Comparison of ENCODE assay signal across 14 cellular contexts in the genomic region with DNA sequence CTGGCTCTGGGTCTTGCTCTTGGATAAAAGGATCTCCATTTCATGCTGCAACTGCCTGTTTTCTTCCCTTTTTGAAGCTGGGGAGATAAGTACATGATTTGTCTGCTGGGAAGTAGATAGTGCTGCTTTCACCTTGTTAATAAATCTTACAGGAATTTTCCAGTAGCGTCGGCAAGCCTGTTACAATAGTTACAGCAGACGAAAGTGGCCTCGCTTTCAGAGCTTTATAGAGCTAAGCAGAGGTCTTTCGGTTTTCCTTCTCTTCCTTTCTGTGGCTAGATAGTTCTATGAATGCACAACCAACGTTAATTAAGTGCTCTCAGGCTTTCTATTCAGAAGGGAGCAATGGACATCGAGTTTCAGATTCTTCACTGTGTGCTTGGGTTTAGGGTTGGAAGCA.
DNase-seq lines count a peak whose midpoint lies in the region; ATAC-seq and TF ChIP-seq lines count a peak whose summit lies in the region.
"Had no signal": no experiment of that assay in that cellular context is flagged by ENCODE, and none has a peak within 500 bp of the region (broad histone marks: within the 10 kb centered on the region; RNA-seq: fewer than 3 reads in every experiment).

No MANE protein-coding gene starts in this region.

- TF ChIP-seq CTCF in mesothelial cell of epicardium (IDR thresholded peaks at IDR 0.05; ENCODE audit: unreplicated experiment): no peak

- H3K4me3 Mint-ChIP-seq in mesothelial cell of epicardium: peak overlapping the region; percentile 13
- H3K4me3 Mint-ChIP-seq: activated CD4-positive, alpha-beta T cell treated with anti-CD3 and anti-CD28 coated beads for 36 hours; endodermal cell had no signal

- peaks cover 47% of the 10 kb centered on the region for H3K4me1 Mint-ChIP-seq in mesothelial cell of epicardium
- H3K4me1 Mint-ChIP-seq: activated CD4-positive, alpha-beta T cell treated with anti-CD3 and anti-CD28 coated beads for 36 hours had no signal

- DNase-seq in mesothelial cell of epicardium (ENCODE audit: low spot score in 2 of 2, unreplicated experiment in 2 of 2) (no peak), HuH-7 (ENCODE audit: low spot score) (no peak), T1000 (lab: John Stamatoyannopoulos, UW) (no peak), DMS114 treated with DMSO at 0.1 percent for 48 hours (lab: John Stamatoyannopoulos, UW; ENCODE audit: unreplicated experiment) (no peak), DMS79 treated with DMSO at 0.1 percent for 48 hours (lab: John Stamatoyannopoulos, UW) (no peak)
- DNase-seq: activated CD4-positive, alpha-beta T cell treated with anti-CD3 and anti-CD28 coated beads for 36 hours; DMS53; endodermal cell; left lung; NCI-H187 treated with DMSO at 0.1 percent for 48 hours; ovary had no signal

- peaks cover 20% of the 10 kb centered on the region for H3K36me3 Mint-ChIP-seq in mesothelial cell of epicardium

- ATAC-seq in GM18508 (IDR thresholded peaks at IDR 0.05; ENCODE audit: insufficient read depth, unreplicated experiment) (peak; percentile 61), GM21723 (IDR thresholded peaks at IDR 0.05; ENCODE audit: unreplicated experiment) (peak; percentile 71), HG03439 (IDR thresholded peaks at IDR 0.05; ENCODE audit: unreplicated experiment) (peak; percentile 49)
- ATAC-seq: activated CD4-positive, alpha-beta T cell treated with anti-CD3 and anti-CD28 coated beads for 36 hours had no signal

- no peaks in the 10 kb centered on the region for H3K27me3 Mint-ChIP-seq in mesothelial cell of epicardium (ENCODE audit: low read depth)
- H3K27me3 Mint-ChIP-seq: activated CD4-positive, alpha-beta T cell treated with anti-CD3 and anti-CD28 coated beads for 36 hours had no signal

- peak overlapping the region; percentile 85 for H3K27ac Mint-ChIP-seq in mesothelial cell of epicardium
- H3K27ac Mint-ChIP-seq: activated CD4-positive, alpha-beta T cell treated with anti-CD3 and anti-CD28 coated beads for 36 hours had no signal

- peaks cover 6% of the 10 kb centered on the region for H3K9me3 Mint-ChIP-seq in mesothelial cell of epicardium
